In genomic region chr1:246775531-246776385, GRCh38 we compare ENCODE assay signal across 29 cellular contexts.
"Had no signal": no experiment of that assay in that cellular context is flagged by ENCODE, and none has a peak within 500 bp of the region (broad histone marks: within the 10 kb centered on the region; RNA-seq: fewer than 3 reads in every experiment).

No MANE protein-coding gene starts in this region.

- H3K9me3 Mint-ChIP-seq: activated CD4-positive, alpha-beta memory T cell treated with anti-CD3 and anti-CD28 coated beads for 36 hours; activated CD4-positive, alpha-beta T cell treated with anti-CD3 and anti-CD28 coated beads, Interleukin-2, amount 10 ng/mL, durations not matched to agents 24 days and 14 days; activated naive CD4-positive, alpha-beta T cell treated with anti-CD3 and anti-CD28 coated beads for 36 hours; activated naive CD8-positive, alpha-beta T cell treated with anti-CD3 and anti-CD28 coated beads for 36 hours; activated T-helper 1 cell treated with anti-CD3 and anti-CD28 coated beads, Interleukin-12 subunit alpha, Interleukin-12 subunit beta, Interleukin-2, Interleukin-4 antibody, amounts not matched to agents 30 ng/mL and 10 ng/mL and 1 ng/mL, durations not matched to agents 14 hours and 24 hours and 36 hours; nephron; T-helper 1 cell treated with Interleukin-12 subunit alpha and Interleukin-12 subunit beta and Interleukin-4 antibody, amounts not matched to agents 30 μg/mL and 1 μg/mL, for 36 hours had no signal

- H3K27ac Mint-ChIP-seq: activated CD4-positive, alpha-beta memory T cell treated with anti-CD3 and anti-CD28 coated beads for 36 hours; activated CD4-positive, alpha-beta T cell treated with anti-CD3 and anti-CD28 coated beads, Interleukin-2, amount 10 ng/mL, durations not matched to agents 24 days and 14 days; activated naive CD4-positive, alpha-beta T cell treated with anti-CD3 and anti-CD28 coated beads for 36 hours; activated naive CD8-positive, alpha-beta T cell treated with anti-CD3 and anti-CD28 coated beads for 36 hours; activated T-helper 1 cell treated with anti-CD3 and anti-CD28 coated beads, Interleukin-12 subunit alpha, Interleukin-12 subunit beta, Interleukin-2, Interleukin-4 antibody, amounts not matched to agents 30 ng/mL and 10 ng/mL and 1 ng/mL, durations not matched to agents 14 hours and 24 hours and 36 hours; nephron; T-helper 1 cell treated with Interleukin-12 subunit alpha and Interleukin-12 subunit beta and Interleukin-4 antibody, amounts not matched to agents 30 μg/mL and 1 μg/mL, for 36 hours had no signal

- H3K4me1 Mint-ChIP-seq: activated CD4-positive, alpha-beta T cell treated with anti-CD3 and anti-CD28 coated beads, Interleukin-2, amount 10 ng/mL, durations not matched to agents 24 days and 14 days; activated naive CD8-positive, alpha-beta T cell treated with anti-CD3 and anti-CD28 coated beads for 36 hours; nephron had no signal

- H3K27me3 Mint-ChIP-seq: activated CD4-positive, alpha-beta memory T cell treated with anti-CD3 and anti-CD28 coated beads for 36 hours; activated CD4-positive, alpha-beta T cell treated with anti-CD3 and anti-CD28 coated beads, Interleukin-2, amount 10 ng/mL, durations not matched to agents 24 days and 14 days; activated naive CD8-positive, alpha-beta T cell treated with anti-CD3 and anti-CD28 coated beads for 36 hours had no signal

- ATAC-seq: activated CD4-positive, CD25-positive, alpha-beta regulatory T cell treated with anti-CD3 and anti-CD28 coated beads, Interleukin-2, amount 50 U/mL, for 24 hours; body of pancreas; pancreas had no signal

- H3K4me1 ChIP-seq: adrenal gland, body of pancreas, pancreas, prostate gland had no signal

- DNase-seq: activated CD4-positive, alpha-beta memory T cell treated with anti-CD3 and anti-CD28 coated beads for 36 hours; activated CD4-positive, alpha-beta T cell treated with anti-CD3 and anti-CD28 coated beads, Interleukin-2, amount 10 ng/mL, durations not matched to agents 24 days and 14 days; activated CD8-positive, alpha-beta memory T cell treated with anti-CD3 and anti-CD28 coated beads, Interleukin-2, amount 50 U/mL, for 4 hours; activated effector memory CD4-positive, alpha-beta T cell treated with anti-CD3 and anti-CD28 coated beads, Interleukin-2, amount 50 U/mL, for 16 hours; activated naive CD4-positive, alpha-beta T cell treated with anti-CD3 and anti-CD28 coated beads for 36 hours; activated naive CD8-positive, alpha-beta T cell treated with anti-CD3 and anti-CD28 coated beads for 36 hours; activated T-cell treated with anti-CD3 and anti-CD28 coated beads, Interleukin-2, amount 50 U/mL, for 1 hour; adrenal gland; aorta; body of pancreas; dermis blood vessel endothelial cell; effector CD4-positive, alpha-beta T cell; islet precursor cell; mammary epithelial cell; pancreas; stimulated activated CD4-positive, alpha-beta T cell treated with anti-CD3 and anti-CD28 coated beads, Interleukin-15, amount 100 ng/mL, for 24 hours; stimulated activated CD4-positive, alpha-beta T cell treated with anti-CD3 and anti-CD28 coated beads, Interleukin-2, amount 100 ng/mL, for 24 hours; stimulated activated naive CD4-positive, alpha-beta T cell; SW 1271; T-helper 9 cell; trophoblast cell; WERI-Rb-1 had no signal

- H3K27ac ChIP-seq: adrenal gland, body of pancreas, cardiac muscle cell, epithelial cell of prostate, pancreas, prostate gland, WERI-Rb-1 had no signal

- H3K4me3 Mint-ChIP-seq: activated CD4-positive, alpha-beta memory T cell treated with anti-CD3 and anti-CD28 coated beads for 36 hours; activated CD4-positive, alpha-beta T cell treated with anti-CD3 and anti-CD28 coated beads, Interleukin-2, amount 10 ng/mL, durations not matched to agents 24 days and 14 days; activated naive CD4-positive, alpha-beta T cell treated with anti-CD3 and anti-CD28 coated beads for 36 hours; activated naive CD8-positive, alpha-beta T cell treated with anti-CD3 and anti-CD28 coated beads for 36 hours; activated T-helper 1 cell treated with anti-CD3 and anti-CD28 coated beads, Interleukin-12 subunit alpha, Interleukin-12 subunit beta, Interleukin-2, Interleukin-4 antibody, amounts not matched to agents 30 ng/mL and 10 ng/mL and 1 ng/mL, durations not matched to agents 14 hours and 24 hours and 36 hours; nephron; T-helper 1 cell treated with Interleukin-12 subunit alpha and Interleukin-12 subunit beta and Interleukin-4 antibody, amounts not matched to agents 30 μg/mL and 1 μg/mL, for 36 hours had no signal

- H3K27me3 ChIP-seq: adrenal gland, body of pancreas, cardiac muscle cell, pancreas had no signal

- H3K4me3 ChIP-seq: adrenal gland, body of pancreas, cardiac muscle cell, pancreas, prostate gland had no signal

- H3K9me3 ChIP-seq: adrenal gland, body of pancreas, pancreas, prostate gland had no signal
